In genomic region chr9:14303110-14303509, GRCh38 we compare ENCODE assay signal across 1 cellular context.
TF ChIP-seq lines count a peak whose summit lies in the region.

No MANE protein-coding gene starts in this region.

TF ChIP-seq in A549, 52 proteins besides CTCF, POLR2A, EP300 and RAD21 (continued from another document):
- TF ChIP-seq CHD2 (IDR thresholded peaks at IDR 0.05; ENCODE audit: low read length, partially characterized antibody) = no peak
- no peak for TF ChIP-seq CBX2 (IDR thresholded peaks at IDR 0.05; ENCODE audit: borderline replicate concordance, low read depth)
- TF ChIP-seq CEBPB (IDR thresholded peaks at IDR 0.05) = no peak
- TF ChIP-seq KDM5A (IDR thresholded peaks at IDR 0.05) = no peak
- no peak for TF ChIP-seq ESRRA (IDR thresholded peaks at IDR 0.05; ENCODE audit: borderline replicate concordance, low read length)
- no peak for TF ChIP-seq NR3C1 (IDR thresholded peaks at IDR 0.05)
- TF ChIP-seq NFE2L2 (conservative IDR thresholded peaks at IDR 0.05; ENCODE audit: low read length) = no peak
- TF ChIP-seq FOSL2 (IDR thresholded peaks at IDR 0.05) = no peak
- TF ChIP-seq FOSL2 (CRISPR knock-in tag; IDR thresholded peaks at IDR 0.05) = no peak
- TF ChIP-seq HOXB13 (CRISPR knock-in tag; IDR thresholded peaks at IDR 0.05; ENCODE audit: low read depth) = no peak
- no peak for TF ChIP-seq ZC3H11A (IDR thresholded peaks at IDR 0.05)
- TF ChIP-seq PHF8 (IDR thresholded peaks at IDR 0.05; ENCODE audit: borderline replicate concordance, low read depth) = no peak
- no peak for TF ChIP-seq HDAC2 (IDR thresholded peaks at IDR 0.05)
- no peak for TF ChIP-seq ATOH8 (CRISPR knock-in tag; IDR thresholded peaks at IDR 0.05; ENCODE audit: low read depth)
- TF ChIP-seq, protein P1, sequence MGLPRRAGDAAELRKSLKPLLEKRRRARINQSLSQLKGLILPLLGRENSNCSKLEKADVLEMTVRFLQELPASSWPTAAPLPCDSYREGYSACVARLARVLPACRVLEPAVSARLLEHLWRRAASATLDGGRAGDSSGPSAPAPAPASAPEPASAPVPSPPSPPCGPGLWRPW (IDR thresholded peaks at IDR 0.05) = no peak
- TF ChIP-seq BHLHE40 (IDR thresholded peaks at IDR 0.05; ENCODE audit: low read depth, low read length) = no peak
